24 cellular contexts compared by ENCODE assay signal in the genomic region with DNA sequence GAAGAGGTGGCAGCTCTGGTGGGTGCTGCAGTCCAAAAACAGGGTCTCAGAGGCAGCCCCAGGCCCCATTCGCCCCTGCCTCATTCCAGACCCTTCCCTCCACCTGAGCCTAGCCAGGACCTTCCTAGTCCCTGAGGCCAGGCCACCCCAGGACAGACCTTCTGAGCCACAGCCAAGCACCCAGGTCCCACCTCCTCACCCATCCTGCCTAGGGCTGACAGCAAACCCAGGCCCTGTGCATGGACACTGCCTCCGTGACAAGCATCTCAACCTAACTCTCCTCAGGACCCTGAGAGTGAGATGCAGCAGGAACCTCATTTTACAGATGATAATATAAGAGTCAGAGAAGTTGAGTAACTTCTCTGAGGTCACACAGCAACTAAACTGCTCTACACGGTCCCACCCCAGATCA. TPM values are rescaled to one million over a fixed set of nuclear protein-coding genes. Genes with fewer than 3 reads are reported as not detected.
DNase-seq lines count a peak whose midpoint lies in the region; ATAC-seq and TF ChIP-seq lines count a peak whose summit lies in the region.
"Had no signal": no experiment of that assay in that cellular context is flagged by ENCODE, and none has a peak within 500 bp of the region (broad histone marks: within the 10 kb centered on the region; RNA-seq: fewer than 3 reads in every experiment).

No MANE protein-coding gene starts in this region.

- no peaks in the 10 kb centered on the region for H3K9me3 Mint-ChIP-seq in natural killer cell treated with Interleukin-12 subunit alpha and Interleukin-12 subunit beta and Interleukin-15 and Interleukin-18, amount 100 ng/mL, for 72 hours
- H3K9me3 Mint-ChIP-seq in natural killer cell (no peaks in the 10 kb centered on the region), osteocyte (ENCODE audit: unreplicated experiment) (peaks cover 9% of the 10 kb centered on the region), MCF 10A (ENCODE audit: unreplicated experiment) (peaks cover 11% of the 10 kb centered on the region)
- H3K9me3 Mint-ChIP-seq: stimulated activated naive CD8-positive, alpha-beta T cell treated with anti-CD3 and anti-CD28 coated beads, Interleukin-15, Interleukin-2, amounts not matched to agents 100 ng/mL and 50 ng/mL, for 24 hours had no signal

- POLR2A ChIA-PET in MCF 10A (lab: Yijun Ruan, JAX) = no interaction called here

- BruUV-seq in MCF 10A (replicated peaks; lab: Mats Ljungman, UMichigan) = no TSS peak

- no peak overlapping the region for H3K4me3 ChIP-seq in coronary artery
- H3K4me3 ChIP-seq: HAP-1, heart right ventricle, upper lobe of left lung had no signal

- CTCF ChIA-PET in MCF 10A (lab: Yijun Ruan, JAX) = no interaction called here

- H3K27me3 Mint-ChIP-seq in natural killer cell treated with Interleukin-12 subunit alpha and Interleukin-12 subunit beta and Interleukin-15 and Interleukin-18, amount 100 ng/mL, for 72 hours = peaks cover 0 to 3% of the 10 kb centered on the region in 2 donors
- H3K27me3 Mint-ChIP-seq in natural killer cell (ENCODE audit: low read depth in 2 of 2) (peaks cover 0 to 2% of the 10 kb centered on the region in 2 donors), osteocyte (ENCODE audit: unreplicated experiment) (peaks cover 2% of the 10 kb centered on the region), MCF 10A (ENCODE audit: insufficient read depth, unreplicated experiment) (no peaks in the 10 kb centered on the region)
- H3K27me3 Mint-ChIP-seq: memory B cell; stimulated activated naive CD8-positive, alpha-beta T cell treated with anti-CD3 and anti-CD28 coated beads, Interleukin-15, Interleukin-2, amounts not matched to agents 100 ng/mL and 50 ng/mL, for 24 hours had no signal

- DNase-seq in natural killer cell treated with Interleukin-12 subunit alpha and Interleukin-12 subunit beta and Interleukin-15 and Interleukin-18, amount 100 ng/mL, for 72 hours (ENCODE audit: low spot score) = peak; percentile 51
- DNase-seq in natural killer cell = no peak
- DNase-seq in coronary artery (ENCODE audit: low spot score) = peak; percentile 63
- DNase-seq in osteocyte (ENCODE audit: extremely low spot score, unreplicated experiment) = peak; percentile 65
- DNase-seq in MCF 10A (ENCODE audit: unreplicated experiment) = no peak
- DNase-seq in nucleus accumbens (lab: John Stamatoyannopoulos, UW) = no peak
- DNase-seq: activated CD4-positive, alpha-beta T cell treated with anti-CD3 and anti-CD28 coated beads, Interleukin-2, amount 50 U/mL, for 48 hours; activated T-cell treated with anti-CD3 and anti-CD28 coated beads, Interleukin-2, amount 50 U/mL, for 72 hours; central memory CD4-positive, alpha-beta T cell; effector memory CD4-positive, alpha-beta T cell; KG1; NCI-H1048; NCI-H2081; retina had no signal

- H3K27ac Mint-ChIP-seq in natural killer cell treated with Interleukin-12 subunit alpha and Interleukin-12 subunit beta and Interleukin-15 and Interleukin-18, amount 100 ng/mL, for 72 hours = no peak overlapping the region
- no peak overlapping the region for H3K27ac Mint-ChIP-seq in natural killer cell
- H3K27ac Mint-ChIP-seq in osteocyte (ENCODE audit: unreplicated experiment) = no peak overlapping the region
- no peak overlapping the region for H3K27ac Mint-ChIP-seq in MCF 10A (ENCODE audit: low read depth, unreplicated experiment)
- H3K27ac Mint-ChIP-seq: memory B cell; nephron; stimulated activated naive CD8-positive, alpha-beta T cell treated with anti-CD3 and anti-CD28 coated beads, Interleukin-15, Interleukin-2, amounts not matched to agents 100 ng/mL and 50 ng/mL, for 24 hours had no signal

- no peaks in the 10 kb centered on the region for H3K4me1 Mint-ChIP-seq in natural killer cell treated with Interleukin-12 subunit alpha and Interleukin-12 subunit beta and Interleukin-15 and Interleukin-18, amount 100 ng/mL, for 72 hours (ENCODE audit: low read depth in 2 of 2)
- no peaks in the 10 kb centered on the region for H3K4me1 Mint-ChIP-seq in natural killer cell
- H3K4me1 Mint-ChIP-seq in osteocyte (ENCODE audit: unreplicated experiment) = peaks cover 1% of the 10 kb centered on the region
- no peaks in the 10 kb centered on the region for H3K4me1 Mint-ChIP-seq in MCF 10A (ENCODE audit: insufficient read depth, unreplicated experiment)
- H3K4me1 Mint-ChIP-seq: memory B cell, nephron had no signal

- no peak overlapping the region for H3K27ac ChIP-seq in coronary artery
- H3K27ac ChIP-seq: HL-60, upper lobe of left lung had no signal

- intact Hi-C loops in natural killer cell (cut with micrococcal nuclease) = no loop called here
- intact Hi-C loops in MCF 10A (cut with micrococcal nuclease) = no loop called here

- TF ChIP-seq CTCF in natural killer cell (IDR thresholded peaks at IDR 0.05) = no peak
- TF ChIP-seq CTCF in coronary artery (IDR thresholded peaks at IDR 0.05) = no peak
- TF ChIP-seq CTCF in osteocyte (IDR thresholded peaks at IDR 0.05) = no peak
- no peak for TF ChIP-seq CTCF in MCF 10A (IDR thresholded peaks at IDR 0.05; ENCODE audit: unreplicated experiment)

- no peak overlapping the region for H3K4me3 Mint-ChIP-seq in natural killer cell treated with Interleukin-12 subunit alpha and Interleukin-12 subunit beta and Interleukin-15 and Interleukin-18, amount 100 ng/mL, for 72 hours
- H3K4me3 Mint-ChIP-seq in natural killer cell = no peak overlapping the region
- no peak overlapping the region for H3K4me3 Mint-ChIP-seq in osteocyte (ENCODE audit: unreplicated experiment)
- no peak overlapping the region for H3K4me3 Mint-ChIP-seq in MCF 10A (ENCODE audit: unreplicated experiment)
- H3K4me3 Mint-ChIP-seq: activated T-cell treated with anti-CD3 and anti-CD28 coated beads, Interleukin-2, amount 50 U/mL, for 72 hours; memory B cell; nephron; stimulated activated naive CD8-positive, alpha-beta T cell treated with anti-CD3 and anti-CD28 coated beads, Interleukin-15, Interleukin-2, amounts not matched to agents 100 ng/mL and 50 ng/mL, for 24 hours had no signal

- no peaks in the 10 kb centered on the region for H3K36me3 Mint-ChIP-seq in natural killer cell treated with Interleukin-12 subunit alpha and Interleukin-12 subunit beta and Interleukin-15 and Interleukin-18, amount 100 ng/mL, for 72 hours
- H3K36me3 Mint-ChIP-seq in natural killer cell (no peaks in the 10 kb centered on the region), osteocyte (ENCODE audit: unreplicated experiment) (no peaks in the 10 kb centered on the region), MCF 10A (ENCODE audit: insufficient read depth, unreplicated experiment) (no peaks in the 10 kb centered on the region)

- no peak for ATAC-seq in natural killer cell treated with Interleukin-12 subunit alpha and Interleukin-12 subunit beta and Interleukin-15 and Interleukin-18, amount 100 ng/mL, for 72 hours
- ATAC-seq in natural killer cell = no peak
- ATAC-seq in GM19455 (IDR thresholded peaks at IDR 0.05; ENCODE audit: unreplicated experiment) = no peak

RNA-seq across cellular contexts. Expression of gene ADRA2B, which starts 15.5 kb away (rescaled TPM):
- total RNA-seq in natural killer cell treated with Interleukin-12 subunit alpha and Interleukin-12 subunit beta and Interleukin-15 and Interleukin-18, amount 100 ng/mL, for 72 hours = not detected
- total RNA-seq in natural killer cell (1 to 10 TPM in 1 of 3 donors, under 1 TPM in 2; 0.18 to 1.3 (median 0.38) TPM), osteocyte (not detected in 2 replicates), MCF 10A (2022) (not detected in 2 replicates)
- total RNA-seq: Daoy, fibroblast of lung had no signal

RNA-seq across cellular contexts. Expression of gene ASTL, which starts 37.4 kb away (rescaled TPM):
- under 1 TPM in 1 of 2 donors, not detected in 1; 0.92 TPM for total RNA-seq in natural killer cell treated with Interleukin-12 subunit alpha and Interleukin-12 subunit beta and Interleukin-15 and Interleukin-18, amount 100 ng/mL, for 72 hours
- total RNA-seq in natural killer cell (10 to 100 TPM in 1 of 3 donors, 1 to 10 TPM in 2; 5.5 to 11.3 (median 8.8) TPM), osteocyte (not detected in 2 replicates), MCF 10A (2022) (not detected in 2 replicates)
- total RNA-seq: Daoy, fibroblast of lung, heart right ventricle had no signal

RNA-seq across cellular contexts. Expression of gene DUSP2, which starts 44.3 kb away (rescaled TPM):
- 10 to 100 TPM; 30.9 to 52.0 TPM for total RNA-seq in natural killer cell treated with Interleukin-12 subunit alpha and Interleukin-12 subunit beta and Interleukin-15 and Interleukin-18, amount 100 ng/mL, for 72 hours
- 100 to 1,000 TPM; 300 to 564 (median 432) TPM for total RNA-seq in natural killer cell
- total RNA-seq in osteocyte = 0.68 and 0.78 TPM in 2 replicates
- total RNA-seq in MCF 10A (2022) = 1.3 and 3.3 TPM in 2 replicates

Comparison
In these comparisons a context has a peak if more than half of its experiments do, and no peak if none do; other contexts are left out.
1. DNase-seq: peak in natural killer cell treated with Interleukin-12 subunit alpha and Interleukin-12 subunit beta and Interleukin-15 and Interleukin-18, amount 100 ng/mL, for 72 hours (single experiment), coronary artery (single experiment) and osteocyte (single experiment); none in natural killer cell (single experiment), MCF 10A (single experiment) and nucleus accumbens (0 of 56).
2. RNA of gene DUSP2, which starts 44.3 kb away (total RNA-seq): 300 to 564 TPM in natural killer cell; 30.9 to 52.0 TPM in natural killer cell treated with Interleukin-12 subunit alpha and Interleukin-12 subunit beta and Interleukin-15 and Interleukin-18, amount 100 ng/mL, for 72 hours, 1.3 to 3.3 TPM in MCF 10A and 0.68 to 0.78 TPM in osteocyte; every median in the first group is over 4 times any median in the second.